Comparison of ENCODE assay signal across 16 cellular contexts in the genomic region with DNA sequence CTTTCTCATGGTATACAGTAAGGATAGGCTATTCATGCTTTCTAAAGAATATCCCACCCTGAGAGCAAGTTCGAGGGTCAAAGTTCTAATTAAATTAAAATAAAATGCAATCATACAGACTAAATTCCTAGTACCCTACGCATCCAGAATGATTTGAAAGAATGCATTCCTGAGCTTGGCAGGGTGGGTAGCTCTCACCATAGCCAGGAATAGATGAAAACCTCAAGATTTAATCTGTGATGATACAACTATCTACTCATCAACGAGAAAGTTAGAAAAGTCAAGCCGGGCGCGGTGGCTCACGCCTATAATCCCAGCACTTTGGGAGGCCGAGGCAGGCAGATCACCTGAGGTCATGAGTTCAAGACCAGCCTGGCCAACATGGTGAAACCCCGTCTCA. TPM values are rescaled to one million over a fixed set of nuclear protein-coding genes. Genes with fewer than 3 reads are reported as not detected.
DNase-seq lines count a peak whose midpoint lies in the region; ATAC-seq and TF ChIP-seq lines count a peak whose summit lies in the region.
"Had no signal": no experiment of that assay in that cellular context is flagged by ENCODE, and none has a peak within 500 bp of the region (broad histone marks: within the 10 kb centered on the region; RNA-seq: fewer than 3 reads in every experiment).

No MANE protein-coding gene starts in this region.

- H3K9me3 Mint-ChIP-seq in activated CD4-positive, alpha-beta memory T cell treated with anti-CD3 and anti-CD28 coated beads for 36 hours: no peaks in the 10 kb centered on the region
- no peaks in the 10 kb centered on the region for H3K9me3 Mint-ChIP-seq in activated CD4-positive, alpha-beta memory T cell treated with anti-CD3 and anti-CD28 coated beads, Interleukin-2, amount 10 ng/mL, durations not matched to agents 7 days and 5 days
- H3K9me3 Mint-ChIP-seq: CD4-positive, alpha-beta T cell had no signal

- POLR2A ChIA-PET in activated CD4-positive, alpha-beta memory T cell treated with anti-CD3 and anti-CD28 coated beads for 36 hours (lab: Charles Lee): no interaction called here
- POLR2A ChIA-PET in activated CD4-positive, alpha-beta memory T cell treated with anti-CD3 and anti-CD28 coated beads, Interleukin-2, amount 10 ng/mL, durations not matched to agents 7 days and 5 days (lab: Charles Lee): interaction anchor here (1.0 kb wide), 1 partner anchor 32 kb away, joined by 4 read pairs; a partner anchor contains a TSS

- TF ChIP-seq CTCF in right atrium auricular region (IDR thresholded peaks at IDR 0.05): no peak

- intact Hi-C loops in activated CD4-positive, alpha-beta memory T cell treated with anti-CD3 and anti-CD28 coated beads for 36 hours (cut with micrococcal nuclease): no loop called here

- peaks cover 58% of the 10 kb centered on the region for H3K4me1 Mint-ChIP-seq in activated CD4-positive, alpha-beta memory T cell treated with anti-CD3 and anti-CD28 coated beads for 36 hours (ENCODE audit: low read depth)
- H3K4me1 Mint-ChIP-seq in activated CD4-positive, alpha-beta memory T cell treated with anti-CD3 and anti-CD28 coated beads, Interleukin-2, amount 10 ng/mL, durations not matched to agents 7 days and 5 days: peaks cover 44% of the 10 kb centered on the region
- H3K4me1 Mint-ChIP-seq in T-helper 17 cell: peaks cover 40% of the 10 kb centered on the region

- ATAC-seq in T-helper 17 cell: no peak
- ATAC-seq: A549, GM12878 had no signal

- H3K9me3 ChIP-seq in T-helper 17 cell (ENCODE audit: control insufficient read depth, low read length, poor library complexity, severe bottlenecking) (no peaks in the 10 kb centered on the region), right atrium auricular region (no peaks in the 10 kb centered on the region)
- H3K9me3 ChIP-seq: A549, HAP-1 had no signal

- no peak overlapping the region for H3K27ac ChIP-seq in right atrium auricular region
- H3K27ac ChIP-seq: 22Rv1, A549, GM23248 had no signal

- H3K36me3 Mint-ChIP-seq in activated CD4-positive, alpha-beta memory T cell treated with anti-CD3 and anti-CD28 coated beads for 36 hours: peaks cover 9% of the 10 kb centered on the region
- H3K36me3 Mint-ChIP-seq in activated CD4-positive, alpha-beta memory T cell treated with anti-CD3 and anti-CD28 coated beads, Interleukin-2, amount 10 ng/mL, durations not matched to agents 7 days and 5 days (ENCODE audit: low read depth): peaks cover 30% of the 10 kb centered on the region
- no peaks in the 10 kb centered on the region for H3K36me3 Mint-ChIP-seq in T-helper 17 cell (ENCODE audit: low read depth)

- CTCF ChIA-PET in activated CD4-positive, alpha-beta memory T cell treated with anti-CD3 and anti-CD28 coated beads for 36 hours (lab: Charles Lee): no interaction called here
- CTCF ChIA-PET in activated CD4-positive, alpha-beta memory T cell treated with anti-CD3 and anti-CD28 coated beads, Interleukin-2, amount 10 ng/mL, durations not matched to agents 7 days and 5 days (lab: Charles Lee): interaction anchor here (0.5 kb wide), 1 partner anchor 13 kb away, joined by 3 read pairs; no protein-coding TSS in a partner anchor

- no peak overlapping the region for H3K27ac Mint-ChIP-seq in activated CD4-positive, alpha-beta memory T cell treated with anti-CD3 and anti-CD28 coated beads for 36 hours
- no peak overlapping the region for H3K27ac Mint-ChIP-seq in activated CD4-positive, alpha-beta memory T cell treated with anti-CD3 and anti-CD28 coated beads, Interleukin-2, amount 10 ng/mL, durations not matched to agents 7 days and 5 days
- H3K27ac Mint-ChIP-seq in T-helper 17 cell: peak overlapping the region; percentile 74

- no peaks in the 10 kb centered on the region for H3K27me3 Mint-ChIP-seq in activated CD4-positive, alpha-beta memory T cell treated with anti-CD3 and anti-CD28 coated beads for 36 hours
- H3K27me3 Mint-ChIP-seq in activated CD4-positive, alpha-beta memory T cell treated with anti-CD3 and anti-CD28 coated beads, Interleukin-2, amount 10 ng/mL, durations not matched to agents 7 days and 5 days: no peaks in the 10 kb centered on the region
- no peaks in the 10 kb centered on the region for H3K27me3 Mint-ChIP-seq in T-helper 17 cell
- H3K27me3 Mint-ChIP-seq: CD4-positive, alpha-beta T cell had no signal

- no peaks in the 10 kb centered on the region for H3K27me3 ChIP-seq in right atrium auricular region

- H3K4me3 Mint-ChIP-seq in activated CD4-positive, alpha-beta memory T cell treated with anti-CD3 and anti-CD28 coated beads for 36 hours: no peak overlapping the region
- H3K4me3 Mint-ChIP-seq in activated CD4-positive, alpha-beta memory T cell treated with anti-CD3 and anti-CD28 coated beads, Interleukin-2, amount 10 ng/mL, durations not matched to agents 7 days and 5 days: no peak overlapping the region
- no peak overlapping the region for H3K4me3 Mint-ChIP-seq in T-helper 17 cell
- H3K4me3 Mint-ChIP-seq: CD4-positive, alpha-beta T cell had no signal

- DNase-seq in activated CD4-positive, alpha-beta memory T cell treated with anti-CD3 and anti-CD28 coated beads for 36 hours: peak; percentile 7
- no peak for DNase-seq in activated CD4-positive, alpha-beta memory T cell treated with anti-CD3 and anti-CD28 coated beads, Interleukin-2, amount 10 ng/mL, durations not matched to agents 7 days and 5 days
- DNase-seq in M059J (ENCODE audit: low read depth) (peak; percentile 66), T-helper 17 cell (no peak), dedifferentiated amniotic fluid mesenchymal stem cell (ENCODE audit: extremely low spot score) (no peak), NOMO-1 (lab: John Stamatoyannopoulos, UW; ENCODE audit: unreplicated experiment in 2 of 2) (no peak), right atrium auricular region (ENCODE audit: low spot score) (no peak)
- DNase-seq: AML-193; CD4-positive, alpha-beta T cell; DMS153; DMS79; GM23248 had no signal

- no peak overlapping the region for H3K4me3 ChIP-seq in right atrium auricular region
- H3K4me3 ChIP-seq: A549, GM12878, GM23248, HAP-1 had no signal

- peaks cover 0 to 14% of the 10 kb centered on the region in 2 donors for H3K4me1 ChIP-seq in right atrium auricular region
- H3K4me1 ChIP-seq: HAP-1 had no signal

- no peaks in the 10 kb centered on the region for H3K36me3 ChIP-seq in right atrium auricular region
- H3K36me3 ChIP-seq: HAP-1 had no signal

RNA-seq across cellular contexts. Expression of a gene that starts 32.3 kb away (rescaled TPM):
- 10 to 100 TPM; 42.8 to 48.0 TPM for total RNA-seq in activated CD4-positive, alpha-beta memory T cell treated with anti-CD3 and anti-CD28 coated beads for 36 hours
- total RNA-seq in activated CD4-positive, alpha-beta memory T cell treated with anti-CD3 and anti-CD28 coated beads, Interleukin-2, amount 10 ng/mL, durations not matched to agents 7 days and 5 days: 10 to 100 TPM; 59.1 to 60.6 TPM
- total RNA-seq in M059J (2014; rRNA removed; shearing (Covaris generic)): 8.9 and 13.5 TPM in 2 replicates
- total RNA-seq in T-helper 17 cell (100 to 1,000 TPM; 118 to 119 TPM), right atrium auricular region (10 to 100 TPM in 1 of 2 donors, 1 to 10 TPM in 1; 9.2 to 11.0 TPM)

Comparison
In these comparisons a context has a peak if more than half of its experiments do, and no peak if none do; other contexts are left out.
1. DNase-seq: peak in activated CD4-positive, alpha-beta memory T cell treated with anti-CD3 and anti-CD28 coated beads for 36 hours (single experiment) and M059J (single experiment); none in activated CD4-positive, alpha-beta memory T cell treated with anti-CD3 and anti-CD28 coated beads, Interleukin-2, amount 10 ng/mL, durations not matched to agents 7 days and 5 days (single experiment), T-helper 17 cell (0 of 3), dedifferentiated amniotic fluid mesenchymal stem cell (single experiment), NOMO-1 (0 of 2) and right atrium auricular region (single experiment).